20 cellular contexts compared by ENCODE assay signal in the genomic region with DNA sequence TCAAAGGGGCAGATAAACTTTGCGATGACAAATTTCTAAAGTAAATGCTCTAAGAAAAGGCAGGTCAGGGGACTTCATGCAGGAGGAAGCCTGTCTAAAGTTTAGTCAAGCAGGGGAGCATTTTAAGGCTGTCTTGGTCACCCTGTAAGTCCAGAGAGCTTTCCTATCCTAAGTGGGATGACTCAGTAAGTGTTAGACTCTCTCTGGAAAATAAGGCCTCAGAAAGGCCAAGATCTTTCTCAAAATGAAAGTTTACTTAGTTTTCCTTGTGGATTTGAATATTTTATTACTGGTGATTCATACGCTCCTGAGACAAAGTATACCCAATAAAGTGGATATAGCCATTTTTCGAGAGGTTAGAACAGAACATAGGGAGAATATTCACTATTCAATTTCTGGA.
DNase-seq lines count a peak whose midpoint lies in the region; ATAC-seq and TF ChIP-seq lines count a peak whose summit lies in the region.
"Had no signal": no experiment of that assay in that cellular context is flagged by ENCODE, and none has a peak within 500 bp of the region (broad histone marks: within the 10 kb centered on the region; RNA-seq: fewer than 3 reads in every experiment).

No MANE protein-coding gene starts in this region.

- no peak overlapping the region for H3K4me2 ChIP-seq in osteoblast (ENCODE audit: insufficient read depth, low read length)

- no peaks in the 10 kb centered on the region for H3K36me3 ChIP-seq in osteoblast (ENCODE audit: insufficient read depth, low read length)
- no peaks in the 10 kb centered on the region for H3K36me3 ChIP-seq in H7 (replicated peaks; ENCODE audit: control insufficient read depth, insufficient read depth, low read length)
- H3K36me3 ChIP-seq: HAP-1, MG63 had no signal

- no peak for TF ChIP-seq CTCF in astrocyte of the spinal cord (IDR thresholded peaks at IDR 0.05; ENCODE audit: low read depth, low read length)
- TF ChIP-seq CTCF in osteoblast (IDR thresholded peaks at IDR 0.05; ENCODE audit: extremely low read depth, low read depth, low read length): no peak
- TF ChIP-seq CTCF in foreskin fibroblast (IDR thresholded peaks at IDR 0.05; ENCODE audit: low read depth, low read length): no peak

- H3K4me3 ChIP-seq in astrocyte of the spinal cord (ENCODE audit: low read depth, low read length) (no peak overlapping the region), osteoblast (ENCODE audit: insufficient read depth, low read length) (no peak overlapping the region), H7 (ENCODE audit: insufficient read depth, low read depth, low read length) (no peak overlapping the region), foreskin fibroblast (ENCODE audit: low read depth in 1 of 2, low read length in 2 of 2) (no peak overlapping the region)
- H3K4me3 ChIP-seq: GM12878, GM23248, HAP-1, MG63 had no signal

- H3K27me3 ChIP-seq in osteoblast (ENCODE audit: insufficient read depth, low read length): no peaks in the 10 kb centered on the region
- no peaks in the 10 kb centered on the region for H3K27me3 ChIP-seq in H7 (ENCODE audit: control insufficient read depth, insufficient read depth, low read length)
- H3K27me3 ChIP-seq: MG63 had no signal

- H3K27ac ChIP-seq in osteoblast (ENCODE audit: low read depth, low read length): no peak overlapping the region
- H3K27ac ChIP-seq: GM23248 had no signal

- in situ Hi-C loops in astrocyte of the spinal cord (cut with HindIII; ENCODE audit: low sequenced_read_pairs): no loop called here

- no peak overlapping the region for H2AFZ ChIP-seq in osteoblast (ENCODE audit: low read length)
- H2AFZ ChIP-seq: GM23248 had no signal

- no peaks in the 10 kb centered on the region for H3K4me1 ChIP-seq in osteoblast (ENCODE audit: insufficient read depth, low read length)

- peak; percentile 6 for DNase-seq in OCI-M1 (lab: John Stamatoyannopoulos, UW)
- peak; percentile 7 for DNase-seq in astrocyte of the spinal cord (ENCODE audit: low read depth, low spot score)
- peak; percentile 43 for DNase-seq in osteoblast (ENCODE audit: insufficient read length, low spot score, missing footprints)
- DNase-seq in H7: no peak
- DNase-seq in foreskin fibroblast: no peak
- no peak for DNase-seq in anterior cingulate cortex (lab: John Stamatoyannopoulos, UW)
- DNase-seq: CD4-positive, CD25-positive, alpha-beta regulatory T cell; DMS79; GM23248; MG63; NCI-H1417; NCI-H1694 treated with DMSO at 0.1 percent for 48 hours; NCI-H2081 treated with DMSO at 0.1 percent for 48 hours; NCI-H2171 treated with DMSO at 0.1 percent for 48 hours; NCI-H524 treated with DMSO at 0.1 percent for 48 hours; RPMI8226; SHP77 had no signal

- no peaks in the 10 kb centered on the region for H3K79me2 ChIP-seq in osteoblast (ENCODE audit: insufficient read depth, low read length)

- no peak for ATAC-seq in HG03457 (IDR thresholded peaks at IDR 0.05; ENCODE audit: unreplicated experiment)
- ATAC-seq: GM12878 had no signal

- H3K9me3 ChIP-seq in osteoblast (ENCODE audit: low read depth, low read length): no peaks in the 10 kb centered on the region
- H3K9me3 ChIP-seq: HAP-1, MG63 had no signal

- H4K20me1 ChIP-seq in osteoblast (ENCODE audit: insufficient read depth, low read length): no peaks in the 10 kb centered on the region

Comparison
In these comparisons a context has a peak if more than half of its experiments do, and no peak if none do; other contexts are left out.
1. DNase-seq: peak in OCI-M1 (single experiment), astrocyte of the spinal cord (single experiment) and osteoblast (single experiment); none in H7 (single experiment), foreskin fibroblast (0 of 2) and anterior cingulate cortex (0 of 58).